8 cellular contexts compared by ENCODE assay signal in the genomic region with DNA sequence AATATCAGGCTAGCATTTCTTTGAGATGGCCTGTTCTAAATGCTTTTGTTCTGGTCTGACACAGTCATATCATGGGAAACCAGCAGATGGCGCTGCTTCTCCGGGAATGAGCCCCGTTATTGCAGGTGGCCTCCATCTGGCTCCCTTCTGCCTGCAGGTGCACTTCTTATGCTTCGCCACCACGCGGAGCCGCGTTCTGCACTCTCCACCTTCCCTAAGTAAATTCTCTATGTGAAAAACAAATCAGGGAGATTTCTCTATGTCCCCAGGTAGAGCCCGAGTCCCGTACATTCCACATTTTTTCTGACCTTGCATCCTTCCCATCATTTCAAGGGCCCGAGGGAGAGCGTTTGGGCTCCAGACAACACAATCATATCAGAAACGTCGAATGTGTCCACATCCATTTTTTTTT. TPM values are rescaled to one million over a fixed set of nuclear protein-coding genes. Genes with fewer than 3 reads are reported as not detected.
A peak's percentile ranks its signal among the peaks of the same experiment; 100 is the strongest.
DNase-seq lines count a peak whose midpoint lies in the region; ATAC-seq and TF ChIP-seq lines count a peak whose summit lies in the region.

No MANE protein-coding gene starts in this region.

- DNase-seq in GM12864 (ENCODE audit: low read depth) (peak; percentile 77), NCI-H1092 (lab: John Stamatoyannopoulos, UW) (peak; percentile 90), SK-N-DZ (ENCODE audit: low spot score) (peak; percentile 78), glomerular endothelial cell (ENCODE audit: extremely low read depth, low read depth, low spot score) (peak; percentile 62), pons (ENCODE audit: low spot score) (peak; percentile 72), ureter (ENCODE audit: low spot score) (peak; percentile 90)
- peak; percentile 82 for DNase-seq in activated naive CD4-positive, alpha-beta T cell treated with Interleukin-2 at 50 U/mL for 16 hours

- peak; percentile 75 for ATAC-seq in HG02588 (IDR thresholded peaks at IDR 0.05; ENCODE audit: unreplicated experiment)

- no peak overlapping the region for H3K4me3 ChIP-seq in GM12864 (ENCODE audit: low read depth, low read length)

- peak; percentile 96 for TF ChIP-seq CTCF in GM12864 (IDR thresholded peaks at IDR 0.05; ENCODE audit: low read depth, low read length, missing control alignments)

RNA-seq across cellular contexts. Expression of a gene that starts 26.2 kb away (rescaled TPM):
- polyA plus RNA-seq in SK-N-DZ (2014; cell fraction: cytosol; rRNA removed) = 63.9 and 66.4 TPM in 2 replicates
- polyA plus RNA-seq in SK-N-DZ (2014; cell fraction: nucleus; rRNA removed) = 18.0 and 33.6 TPM in 2 replicates
- 38.7 and 49.4 TPM in 2 replicates for total RNA-seq in glomerular endothelial cell
- 35.9 TPM for total RNA-seq in ureter

RNA-seq across cellular contexts. Expression of a gene that starts 44.6 kb away (rescaled TPM):
- polyA plus RNA-seq in SK-N-DZ (2014; cell fraction: cytosol; rRNA removed) = 0.63 and 0.71 TPM in 2 replicates
- polyA plus RNA-seq in SK-N-DZ (2014; cell fraction: nucleus; rRNA removed) = 0.58 and 0.70 TPM in 2 replicates
- total RNA-seq in glomerular endothelial cell (5.8 and 7.4 TPM in 2 replicates), ureter (14.4 TPM)
